In the genomic region with DNA sequence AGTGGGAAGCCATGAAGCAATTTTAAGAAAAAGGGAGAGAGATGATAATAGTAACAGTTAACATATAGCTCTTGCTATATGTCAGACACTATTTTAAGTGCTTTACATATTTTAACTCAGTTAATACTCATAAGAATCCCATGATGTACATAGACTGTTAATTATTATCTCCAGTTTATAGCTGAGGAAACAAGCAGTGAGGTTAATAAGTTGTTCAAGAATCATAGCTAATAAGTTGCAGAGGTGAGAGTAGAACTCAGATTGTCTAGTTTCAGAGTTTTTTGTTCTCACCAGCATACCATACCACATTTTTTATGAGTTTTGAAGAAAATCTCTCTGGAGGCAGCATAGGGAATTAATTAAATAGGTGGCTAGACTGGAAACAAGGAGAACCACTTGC, we compare ENCODE assay signal across 17 cellular contexts.
DNase-seq lines count a peak whose midpoint lies in the region; ATAC-seq and TF ChIP-seq lines count a peak whose summit lies in the region.
"Had no signal": no experiment of that assay in that cellular context is flagged by ENCODE, and none has a peak within 500 bp of the region (broad histone marks: within the 10 kb centered on the region; RNA-seq: fewer than 3 reads in every experiment).

No MANE protein-coding gene starts in this region.

- no peaks in the 10 kb centered on the region for H3K4me1 ChIP-seq in uterus
- H3K4me1 ChIP-seq: parathyroid adenoma had no signal

- H3K27ac ChIP-seq in uterus: no peak overlapping the region
- H3K27ac ChIP-seq: brain microvascular endothelial cell, HL-60, parathyroid adenoma had no signal

- no peaks in the 10 kb centered on the region for H3K36me3 ChIP-seq in uterus
- H3K36me3 ChIP-seq: brain microvascular endothelial cell had no signal

- ATAC-seq in GM18517 (IDR thresholded peaks at IDR 0.05; ENCODE audit: unreplicated experiment) (peak; percentile 78), GM19468 (IDR thresholded peaks at IDR 0.05; ENCODE audit: extremely low read depth, unreplicated experiment) (peak; percentile 59), HG02840 (IDR thresholded peaks at IDR 0.05; ENCODE audit: low FRiP score, unreplicated experiment) (peak; percentile 75), HG03442 (IDR thresholded peaks at IDR 0.05; ENCODE audit: unreplicated experiment) (peak; percentile 60)
- ATAC-seq: GM12878; stimulated activated naive CD8-positive, alpha-beta T cell treated with anti-CD3 and anti-CD28 coated beads, Interleukin-15, Interleukin-2, amounts not matched to agents 100 U/mL and 50 U/mL, for 24 hours had no signal

- TF ChIP-seq POLR2A in uterus (IDR thresholded peaks at IDR 0.05): no peak

- H3K27me3 ChIP-seq in uterus: no peaks in the 10 kb centered on the region
- H3K27me3 ChIP-seq: brain microvascular endothelial cell had no signal

- no peak for TF ChIP-seq CTCF in uterus (IDR thresholded peaks at IDR 0.05)

- intact Hi-C loops in uterus (cut with DNase I; ENCODE audit: low total_unique reads): no loop called here

- H3K4me3 ChIP-seq in uterus: no peak overlapping the region
- H3K4me3 ChIP-seq: GM12878, smooth muscle cell had no signal

- H3K9me3 ChIP-seq in uterus: no peaks in the 10 kb centered on the region

- DNase-seq in uterus (no peak), NAMALWA (ENCODE audit: low spot score) (no peak), NCI-H69 (lab: John Stamatoyannopoulos, UW) (no peak), NCI-H510A treated with DMSO at 0.1 percent for 48 hours (lab: John Stamatoyannopoulos, UW) (no peak)
- DNase-seq: activated naive CD4-positive, alpha-beta T cell treated with anti-CD3 and anti-CD28 coated beads, Interleukin-2, amount 10 ng/mL, durations not matched to agents 7 days and 5 days; brain microvascular endothelial cell; KG1; stimulated activated naive CD8-positive, alpha-beta T cell treated with anti-CD3 and anti-CD28 coated beads, Interleukin-15, Interleukin-2, amounts not matched to agents 100 U/mL and 50 U/mL, for 24 hours; SW 1271 had no signal
